Comparison of ENCODE assay signal across 8 cellular contexts in the genomic region with DNA sequence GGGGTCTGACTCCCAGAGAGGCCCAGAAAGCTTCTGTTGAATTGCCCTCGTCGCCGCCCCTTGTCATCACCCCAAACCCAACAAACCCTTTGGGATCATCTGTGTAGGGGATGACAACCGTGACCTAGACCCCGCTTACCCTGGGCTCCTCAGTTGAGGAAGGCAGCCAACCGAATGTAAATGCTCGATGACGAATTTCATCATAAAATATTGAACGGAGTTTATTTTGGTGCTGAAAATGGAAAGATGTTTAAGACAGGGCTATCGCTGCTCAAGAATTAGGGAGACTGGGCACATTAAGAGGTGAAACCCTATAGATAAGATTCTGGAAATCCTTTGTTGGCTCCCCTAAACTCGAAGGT. TPM values are rescaled to one million over a fixed set of nuclear protein-coding genes. Genes with fewer than 3 reads are reported as not detected.
DNase-seq lines count a peak whose midpoint lies in the region; ATAC-seq and TF ChIP-seq lines count a peak whose summit lies in the region.

No MANE protein-coding gene starts in this region.

- DNase-seq in NCI-H1105 treated with DMSO at 0.1 percent for 48 hours (lab: John Stamatoyannopoulos, UW), result peak; percentile 20
- no peak for DNase-seq in NCI-H1105 (lab: John Stamatoyannopoulos, UW)
- DNase-seq in thoracic aorta (ENCODE audit: low spot score), result no peak
- DNase-seq in amniotic stem cell (lab: John Stamatoyannopoulos, UW), result no peak
- no peak for DNase-seq in NCI-H2227 (lab: John Stamatoyannopoulos, UW; ENCODE audit: unreplicated experiment)

- no peaks in the 10 kb centered on the region for H3K36me3 ChIP-seq in thoracic aorta

- peaks cover 16 to 17% of the 10 kb centered on the region in 2 donors for H3K4me1 ChIP-seq in thoracic aorta (ENCODE audit: control insufficient read depth in 1 of 2, low read depth in 2 of 2)

- H3K9me3 ChIP-seq in thoracic aorta, result no peaks in the 10 kb centered on the region

- ATAC-seq in HG03108 (IDR thresholded peaks at IDR 0.05; ENCODE audit: unreplicated experiment) (peak; percentile 5), thoracic aorta (ENCODE audit: insufficient number of reproducible peaks, low FRiP score, low read depth) (no peak)

- no peaks in the 10 kb centered on the region for H3K27me3 ChIP-seq in layer of hippocampus (ENCODE audit: control insufficient read depth, insufficient read depth, low read length)
- H3K27me3 ChIP-seq in thoracic aorta (replicated peaks; ENCODE audit: insufficient read depth), result no peaks in the 10 kb centered on the region

- peak overlapping the region; percentile 85 for H3K27ac ChIP-seq in angular gyrus (ENCODE audit: low read depth, low read length)
- H3K27ac ChIP-seq in layer of hippocampus (ENCODE audit: low read depth, low read length), result peak overlapping the region; percentile 94
- H3K27ac ChIP-seq in thoracic aorta, result peak overlapping the region; percentile 92 to 94

- peak overlapping the region; percentile 100 for H3K4me3 ChIP-seq in thoracic aorta

- no peak for TF ChIP-seq CTCF in thoracic aorta (IDR thresholded peaks at IDR 0.05)

RNA-seq across cellular contexts. Expression of a gene that starts 0.5 kb away (rescaled TPM):
- 10 to 100 TPM; 78.5 to 79.7 TPM for total RNA-seq in thoracic aorta

RNA-seq across cellular contexts. Expression of a gene that starts 44.2 kb away (rescaled TPM):
- 10 to 100 TPM; 91.5 to 93.0 TPM for total RNA-seq in thoracic aorta

RNA-seq across cellular contexts. Expression of a gene that starts 48.4 kb away (rescaled TPM):
- total RNA-seq in thoracic aorta, result 10 to 100 TPM; 10.0 to 10.8 TPM
